Comparison of ENCODE assay signal across 18 cellular contexts in genomic region chr1:39168301-39169080, GRCh38. TPM values are rescaled to one million over a fixed set of nuclear protein-coding genes. Genes with fewer than 3 reads are reported as not detected.
DNase-seq lines count a peak whose midpoint lies in the region; TF ChIP-seq lines count a peak whose summit lies in the region.
"Had no signal": no experiment of that assay in that cellular context is flagged by ENCODE, and none has a peak within 500 bp of the region (broad histone marks: within the 10 kb centered on the region; RNA-seq: fewer than 3 reads in every experiment).

No MANE protein-coding gene starts in this region.

- H3K36me3 Mint-ChIP-seq in nephron progenitor cell (ENCODE audit: low read depth) = no peaks in the 10 kb centered on the region
- no peaks in the 10 kb centered on the region for H3K36me3 Mint-ChIP-seq in activated CD4-positive, alpha-beta T cell treated with anti-CD3 and anti-CD28 coated beads, Interleukin-2, amount 10 ng/mL, durations not matched to agents 7 days and 5 days (ENCODE audit: low read depth)

- H3K36me3 ChIP-seq in ACC112 (ENCODE audit: insufficient read depth, low read length) (no peaks in the 10 kb centered on the region), PC-9 (ENCODE audit: low read depth) (no peaks in the 10 kb centered on the region)
- H3K36me3 ChIP-seq: colonic mucosa, HAP-1, uterus had no signal

- H3F3A ChIP-seq in PC-9 (ENCODE audit: insufficient read depth, low read depth) = peaks cover 8% of the 10 kb centered on the region; the same call in 1 of the 2 replicates

- H3K4me1 Mint-ChIP-seq in nephron progenitor cell = peaks cover 89% of the 10 kb centered on the region
- H3K4me1 Mint-ChIP-seq in activated CD4-positive, alpha-beta T cell treated with anti-CD3 and anti-CD28 coated beads, Interleukin-2, amount 10 ng/mL, durations not matched to agents 7 days and 5 days = no peaks in the 10 kb centered on the region

- no peak overlapping the region for H3K4me3 ChIP-seq in ACC112 (ENCODE audit: low read depth, low read length)
- H3K4me3 ChIP-seq in PC-9 = no peak overlapping the region
- H3K4me3 ChIP-seq: colonic mucosa, GM12878, HAP-1, lung, uterus had no signal

- POLR2A ChIA-PET in PC-9 (lab: Charles Lee; ENCODE audit: unreplicated experiment) = interaction anchor here (0.5 to 0.6 kb wide), 2 partner anchors 57 to 301 kb away, joined by 3 to 6 read pairs; no protein-coding TSS in a partner anchor
- POLR2A ChIA-PET in activated CD4-positive, alpha-beta T cell treated with anti-CD3 and anti-CD28 coated beads, Interleukin-2, amount 10 ng/mL, durations not matched to agents 7 days and 5 days (lab: Charles Lee) = no interaction called here

- BruUV-seq in PC-9 (replicated peaks; lab: Mats Ljungman, UMichigan) = no TSS peak

- TF ChIP-seq CTCF in PC-9 (conservative IDR thresholded peaks at IDR 0.05) = no peak
- no peak for TF ChIP-seq CTCF in nephron progenitor cell (IDR thresholded peaks at IDR 0.05)

- H3K9me2 ChIP-seq in PC-9 (ENCODE audit: insufficient read depth) = no peaks in the 10 kb centered on the region

- intact Hi-C loops in PC-9 (cut with micrococcal nuclease; ENCODE audit: unreplicated experiment) = no loop called here

- peak overlapping the region; percentile 18; the same call in 1 of the 2 replicates for H3K27ac ChIP-seq in ACC112 (ENCODE audit: low read depth, low read length)
- H3K27ac ChIP-seq in PC-9 = peak overlapping the region; percentile 33
- H3K27ac ChIP-seq in epithelial cell of prostate = peak overlapping the region; percentile 43
- H3K27ac ChIP-seq: colonic mucosa had no signal

- no peaks in the 10 kb centered on the region for H3K9me3 Mint-ChIP-seq in nephron progenitor cell
- H3K9me3 Mint-ChIP-seq in activated CD4-positive, alpha-beta T cell treated with anti-CD3 and anti-CD28 coated beads, Interleukin-2, amount 10 ng/mL, durations not matched to agents 7 days and 5 days = no peaks in the 10 kb centered on the region

- no peak overlapping the region for H2AFZ ChIP-seq in ACC112 (ENCODE audit: low read length, unreplicated experiment)
- no peak overlapping the region for H2AFZ ChIP-seq in PC-9

- peaks cover 55% of the 10 kb centered on the region for H3K79me2 ChIP-seq in ACC112 (ENCODE audit: control insufficient read depth, insufficient read depth, low read length, unreplicated experiment)
- H3K79me2 ChIP-seq in PC-9 (ENCODE audit: low read depth) = peaks cover 33% of the 10 kb centered on the region

- peak overlapping the region; percentile 95 for H3K27ac Mint-ChIP-seq in nephron progenitor cell
- no peak overlapping the region for H3K27ac Mint-ChIP-seq in activated CD4-positive, alpha-beta T cell treated with anti-CD3 and anti-CD28 coated beads, Interleukin-2, amount 10 ng/mL, durations not matched to agents 7 days and 5 days

- no peaks in the 10 kb centered on the region for H3K27me3 ChIP-seq in ACC112 (ENCODE audit: insufficient read depth, low read length)
- no peaks in the 10 kb centered on the region for H3K27me3 ChIP-seq in PC-9 (ENCODE audit: insufficient read depth, low read depth)
- H3K27me3 ChIP-seq: colonic mucosa, uterus had no signal

- CTCF ChIA-PET in PC-9 (lab: Charles Lee) = interaction anchor here (0.6 to 2.1 kb wide), 6 partner anchors 9 to 228 kb away, joined by 3 to 9 read pairs (median 5); no protein-coding TSS in a partner anchor
- CTCF ChIA-PET in activated CD4-positive, alpha-beta T cell treated with anti-CD3 and anti-CD28 coated beads, Interleukin-2, amount 10 ng/mL, durations not matched to agents 7 days and 5 days (lab: Charles Lee) = interaction anchor here (0.6 to 2.6 kb wide), 6 partner anchors 8 to 668 kb away, joined by 3 to 13 read pairs (median 5); no protein-coding TSS in a partner anchor

- H3K4me3 Mint-ChIP-seq in nephron progenitor cell = no peak overlapping the region
- no peak overlapping the region for H3K4me3 Mint-ChIP-seq in activated CD4-positive, alpha-beta T cell treated with anti-CD3 and anti-CD28 coated beads, Interleukin-2, amount 10 ng/mL, durations not matched to agents 7 days and 5 days

- peak overlapping the region; percentile 18; the same call in 1 of the 2 replicates for H3K4me2 ChIP-seq in PC-9

- H3K4me1 ChIP-seq in ACC112 (ENCODE audit: control insufficient read depth, insufficient read depth, low read length, unreplicated experiment) = peaks cover 12% of the 10 kb centered on the region
- H3K4me1 ChIP-seq in PC-9 (replicated peaks; ENCODE audit: insufficient read depth) = peaks cover 14% of the 10 kb centered on the region

- no peak for DNase-seq in PC-9
- DNase-seq in epithelial cell of prostate (ENCODE audit: low read depth, low spot score) = no peak
- no peak for DNase-seq in nephron progenitor cell
- no peak for DNase-seq in activated CD4-positive, alpha-beta T cell treated with anti-CD3 and anti-CD28 coated beads, Interleukin-2, amount 10 ng/mL, durations not matched to agents 7 days and 5 days
- DNase-seq in activated gamma-delta T cell treated with Interleukin-2 at 50 U/mL for 16 hours = no peak
- DNase-seq in activated CD4-positive, alpha-beta T cell treated with anti-CD3 and anti-CD28 coated beads, Interleukin-2, amount 50 U/mL, for 4 hours = no peak
- DNase-seq in T1000 (lab: John Stamatoyannopoulos, UW) = no peak
- DNase-seq: activated CD4-positive, alpha-beta T cell treated with anti-CD3 and anti-CD28 coated beads for 1 hour; activated T-cell treated with anti-CD3 and anti-CD28 coated beads, Interleukin-2, amount 50 U/mL, for 1 hour; colonic mucosa; NCI-H1105; NCI-H2081 treated with DMSO at 0.1 percent for 48 hours; SIG-M5; uterus had no signal

- peaks cover 3% of the 10 kb centered on the region for H3K27me3 Mint-ChIP-seq in nephron progenitor cell (ENCODE audit: low read depth, poor library complexity)
- no peaks in the 10 kb centered on the region for H3K27me3 Mint-ChIP-seq in activated CD4-positive, alpha-beta T cell treated with anti-CD3 and anti-CD28 coated beads, Interleukin-2, amount 10 ng/mL, durations not matched to agents 7 days and 5 days

- H3K9me3 ChIP-seq in PC-9 (ENCODE audit: insufficient read depth, low read depth) = no peaks in the 10 kb centered on the region
- H3K9me3 ChIP-seq: colonic mucosa, HAP-1, uterus had no signal

- no peaks in the 10 kb centered on the region for H4K20me1 ChIP-seq in PC-9 (ENCODE audit: insufficient read depth)

RNA-seq across cellular contexts. Expression of gene MACF1, which starts 36.0 kb away (rescaled TPM):
- total RNA-seq in PC-9 (2021) = 189 and 199 TPM in 2 replicates
- total RNA-seq in activated CD4-positive, alpha-beta T cell treated with anti-CD3 and anti-CD28 coated beads, Interleukin-2, amount 10 ng/mL, durations not matched to agents 7 days and 5 days = 100 to 1,000 TPM; 375 to 395 TPM
